24 cellular contexts compared by ENCODE assay signal in the genomic region with DNA sequence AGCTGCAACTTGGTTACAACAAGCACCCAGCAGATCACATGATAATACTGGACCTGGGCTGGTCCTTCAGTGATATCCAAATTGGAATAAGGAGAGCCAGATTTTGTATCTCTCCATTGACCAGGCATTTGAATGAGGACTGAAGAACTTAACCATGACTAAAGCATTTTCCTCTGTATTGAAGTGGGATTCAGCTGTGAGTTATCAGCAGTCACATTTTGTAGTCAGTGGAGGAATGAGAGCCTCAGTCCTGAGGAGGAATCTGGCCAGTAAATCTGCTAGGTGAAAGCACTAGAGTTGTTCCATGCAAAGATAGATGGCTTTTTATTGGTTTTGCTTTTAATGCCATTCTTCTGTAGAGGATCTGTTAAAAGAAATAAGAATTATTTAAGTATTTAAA.
DNase-seq lines count a peak whose midpoint lies in the region; ATAC-seq, FAIRE-seq and TF ChIP-seq lines count a peak whose summit lies in the region.
"Had no signal": no experiment of that assay in that cellular context is flagged by ENCODE, and none has a peak within 500 bp of the region (broad histone marks: within the 10 kb centered on the region; RNA-seq: fewer than 3 reads in every experiment).

No MANE protein-coding gene starts in this region.

- H3K27ac ChIP-seq in keratinocyte (ENCODE audit: control insufficient read depth, insufficient read depth, low read length) (no peak overlapping the region), testis (no peak overlapping the region)
- H3K27ac ChIP-seq: left lung, pancreas, right lobe of liver, upper lobe of left lung, VCaP had no signal

- no peak overlapping the region for H3K4me2 ChIP-seq in keratinocyte (ENCODE audit: control insufficient read depth, extremely low read depth, insufficient read depth, low read depth, low read length)

- H4K20me1 ChIP-seq in keratinocyte (ENCODE audit: control insufficient read depth, extremely low read depth, insufficient read depth, low read length) = no peaks in the 10 kb centered on the region

- H3K9me3 ChIP-seq in MG63 = no peaks in the 10 kb centered on the region
- H3K9me3 ChIP-seq in keratinocyte (ENCODE audit: control insufficient read depth, low read depth, low read length) = no peaks in the 10 kb centered on the region
- H3K9me3 ChIP-seq in testis = no peaks in the 10 kb centered on the region
- H3K9me3 ChIP-seq: pancreas, right lobe of liver, upper lobe of left lung had no signal

- H3K27me3 ChIP-seq in MG63 (no peaks in the 10 kb centered on the region), keratinocyte (ENCODE audit: control insufficient read depth, extremely low read depth, insufficient read depth, low read length) (no peaks in the 10 kb centered on the region), testis (no peaks in the 10 kb centered on the region)
- H3K27me3 ChIP-seq: left lung, pancreas, right lobe of liver, upper lobe of left lung had no signal

- ATAC-seq in GM18519 (IDR thresholded peaks at IDR 0.05; ENCODE audit: low FRiP score, unreplicated experiment) = no peak
- no peak for ATAC-seq in GM21723 (IDR thresholded peaks at IDR 0.05; ENCODE audit: unreplicated experiment)
- ATAC-seq: activated CD8-positive, alpha-beta memory T cell treated with anti-CD3 and anti-CD28 coated beads, Interleukin-2, amount 10 ng/mL, durations not matched to agents 7 days and 5 days; esophagus mucosa; HepG2; left lung; pancreas; right lobe of liver had no signal

- H2AFZ ChIP-seq in keratinocyte (ENCODE audit: control insufficient read depth, low read length) = no peak overlapping the region

- TF ChIP-seq CTCF in cardiac fibroblast (IDR thresholded peaks at IDR 0.05; ENCODE audit: low read depth, low read length) (no peak), keratinocyte (optimal IDR thresholded peaks at IDR 0.05 in 1 of 3, IDR thresholded peaks at IDR 0.05 in 1 of 3, conservative IDR thresholded peaks at IDR 0.05 in 1 of 3; ENCODE audit: extremely low read depth in 1 of 3, insufficient read depth in 2 of 3, low read length in 3 of 3) (no peak), testis (IDR thresholded peaks at IDR 0.05) (no peak)

- H3K4me3 ChIP-seq in MG63 = no peak overlapping the region
- no peak overlapping the region for H3K4me3 ChIP-seq in cardiac fibroblast (replicated peaks in 1 of 2; ENCODE audit: low read depth in 2 of 2, low read length in 2 of 2)
- H3K4me3 ChIP-seq in keratinocyte (ENCODE audit: control insufficient read depth in 2 of 3, extremely low read depth in 1 of 3, insufficient read depth in 2 of 3, low read depth in 1 of 3, low read length in 3 of 3) = no peak overlapping the region
- H3K4me3 ChIP-seq in testis = no peak overlapping the region
- H3K4me3 ChIP-seq: left lung, pancreas, right lobe of liver, upper lobe of left lung had no signal

- DNase-seq in Caki2 (ENCODE audit: low read depth) (peak; percentile 61), MG63 (peak; percentile 21), cardiac fibroblast (ENCODE audit: low read depth in 2 of 2) (peak; percentile 36 to 50), keratinocyte (ENCODE audit: low read depth, low spot score) (no peak), testis (no peak), DMS114 treated with DMSO at 0.1 percent for 48 hours (lab: John Stamatoyannopoulos, UW; ENCODE audit: unreplicated experiment) (no peak)
- DNase-seq: activated CD4-positive, alpha-beta T cell treated with anti-CD3 and anti-CD28 coated beads, Interleukin-2, amount 10 ng/mL, durations not matched to agents 24 days and 14 days; activated CD8-positive, alpha-beta memory T cell treated with anti-CD3 and anti-CD28 coated beads, Interleukin-2, amount 10 ng/mL, durations not matched to agents 7 days and 5 days; activated naive CD4-positive, alpha-beta T cell treated with anti-CD3 and anti-CD28 coated beads, Interleukin-2, amount 10 ng/mL, durations not matched to agents 7 days and 5 days; C1 segment of cervical spinal cord; left lung; midbrain; NCI-H1092 treated with DMSO at 0.1 percent for 48 hours; NCI-H2029 treated with DMSO at 0.1 percent for 48 hours; pancreas; right lobe of liver; stimulated activated CD4-positive, alpha-beta T cell treated with anti-CD3 and anti-CD28 coated beads, Interleukin-15, amount 100 ng/mL, for 24 hours; stimulated activated CD8-positive, alpha-beta memory T cell treated with anti-CD3 and anti-CD28 coated beads, Interleukin-4, amount 100 ng/mL, for 48 hours; upper lobe of left lung had no signal

- TF ChIP-seq POLR2A in testis (IDR thresholded peaks at IDR 0.05) = no peak

- H3K36me3 ChIP-seq in MG63 (no peaks in the 10 kb centered on the region), keratinocyte (ENCODE audit: control insufficient read depth in 2 of 2, extremely low read depth in 1 of 2, insufficient read depth in 2 of 2, low read length in 2 of 2) (no peaks in the 10 kb centered on the region), testis (ENCODE audit: low read depth, missing control alignments) (no peaks in the 10 kb centered on the region)
- H3K36me3 ChIP-seq: left lung, pancreas, right lobe of liver, upper lobe of left lung had no signal

- FAIRE-seq in keratinocyte (lab: Jason Lieb, UNC) = peak; percentile 63
- FAIRE-seq: HepG2 had no signal

- no peaks in the 10 kb centered on the region for H3K9me1 ChIP-seq in keratinocyte (ENCODE audit: control insufficient read depth, extremely low read depth, insufficient read depth, low read length)

- no peaks in the 10 kb centered on the region for H3K79me2 ChIP-seq in keratinocyte (ENCODE audit: control insufficient read depth, insufficient read depth, low read length)

- H3K9ac ChIP-seq in keratinocyte (ENCODE audit: control insufficient read depth, extremely low read depth, insufficient read depth, low read length) = no peak overlapping the region

- H3K4me1 ChIP-seq in keratinocyte (ENCODE audit: control insufficient read depth, extremely low read depth, insufficient read depth, low read length) = no peaks in the 10 kb centered on the region
- H3K4me1 ChIP-seq in testis = no peaks in the 10 kb centered on the region
- H3K4me1 ChIP-seq: left lung, pancreas, right lobe of liver, upper lobe of left lung had no signal

- intact Hi-C loops in testis (cut with DNase I; ENCODE audit: low total_unique reads) = no loop called here

- in situ Hi-C loops in Caki2 (cut with HindIII; ENCODE audit: low pct_unique_long_range_greater_than_20kb, low sequenced_read_pairs) = no loop called here

- dilution Hi-C loops in keratinocyte (cut with MboI; ENCODE audit: extremely low pct_ligation_motif_present, low sequenced_read_pairs) = no loop called here

Comparison
In these comparisons a context has a peak if more than half of its experiments do, and no peak if none do; other contexts are left out.
1. DNase-seq: peak in Caki2 (single experiment), MG63 (single experiment) and cardiac fibroblast (2 of 2); none in keratinocyte (single experiment), testis (single experiment) and DMS114 treated with DMSO at 0.1 percent for 48 hours (single experiment).